In the genomic region with DNA sequence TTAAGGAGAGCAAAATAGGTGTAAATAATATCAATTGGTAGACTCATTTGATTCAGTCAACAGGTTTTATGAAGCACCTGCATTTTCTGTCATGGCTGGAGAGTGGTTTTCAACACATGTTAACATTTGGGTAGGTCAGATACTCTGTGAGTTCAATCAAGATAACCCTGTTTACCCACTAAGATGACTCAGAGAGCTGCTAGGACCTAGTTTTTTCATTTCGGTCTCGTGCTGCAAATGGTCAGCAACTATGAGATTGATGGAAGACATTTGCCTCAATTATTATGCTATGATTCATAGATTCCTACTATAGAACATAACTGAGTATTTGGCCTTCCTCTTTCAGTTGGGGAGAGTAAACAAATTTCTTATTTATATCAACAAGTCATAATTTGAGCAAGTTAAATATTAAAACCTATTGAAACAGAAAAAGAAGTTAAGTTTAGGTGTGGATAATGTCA, we compare ENCODE assay signal across 12 cellular contexts.
DNase-seq lines count a peak whose midpoint lies in the region; ATAC-seq and TF ChIP-seq lines count a peak whose summit lies in the region.
"Had no signal": no experiment of that assay in that cellular context is flagged by ENCODE, and none has a peak within 500 bp of the region (broad histone marks: within the 10 kb centered on the region; RNA-seq: fewer than 3 reads in every experiment).

No MANE protein-coding gene starts in this region.

- no peaks in the 10 kb centered on the region for H3K27me3 Mint-ChIP-seq in activated naive CD8-positive, alpha-beta T cell treated with anti-CD3 and anti-CD28 coated beads, Interleukin-2, amount 50 U/mL, for 24 hours
- no peaks in the 10 kb centered on the region for H3K27me3 Mint-ChIP-seq in type B pancreatic cell
- H3K27me3 Mint-ChIP-seq: activated CD8-positive, alpha-beta T cell treated with anti-CD3 and anti-CD28 coated beads for 36 hours had no signal

- DNase-seq in NCI-H146 (lab: John Stamatoyannopoulos, UW): peak; percentile 51
- no peak for DNase-seq in NCI-H146 treated with DMSO at 0.1 percent for 48 hours (lab: John Stamatoyannopoulos, UW; ENCODE audit: unreplicated experiment)
- no peak for DNase-seq in activated naive CD8-positive, alpha-beta T cell treated with anti-CD3 and anti-CD28 coated beads, Interleukin-2, amount 50 U/mL, for 24 hours
- no peak for DNase-seq in left lobe of liver (ENCODE audit: low spot score)
- DNase-seq in type B pancreatic cell (ENCODE audit: extremely low spot score, unreplicated experiment): no peak
- DNase-seq in WERI-Rb-1: no peak
- DNase-seq in germinal center (ENCODE audit: low spot score): no peak
- DNase-seq: activated CD8-positive, alpha-beta T cell treated with anti-CD3 and anti-CD28 coated beads for 36 hours; amygdala; NCI-H1048; Peyer's patch had no signal

- no peaks in the 10 kb centered on the region for H3K36me3 Mint-ChIP-seq in activated naive CD8-positive, alpha-beta T cell treated with anti-CD3 and anti-CD28 coated beads, Interleukin-2, amount 50 U/mL, for 24 hours (ENCODE audit: low read depth)
- H3K36me3 Mint-ChIP-seq in type B pancreatic cell: no peaks in the 10 kb centered on the region

- no peak overlapping the region for H3K27ac ChIP-seq in WERI-Rb-1

- H3K9me3 Mint-ChIP-seq in activated naive CD8-positive, alpha-beta T cell treated with anti-CD3 and anti-CD28 coated beads, Interleukin-2, amount 50 U/mL, for 24 hours: peaks cover 4% of the 10 kb centered on the region
- H3K9me3 Mint-ChIP-seq in type B pancreatic cell: no peaks in the 10 kb centered on the region
- H3K9me3 Mint-ChIP-seq: activated CD8-positive, alpha-beta T cell treated with anti-CD3 and anti-CD28 coated beads for 36 hours had no signal

- peaks cover 48% of the 10 kb centered on the region for H3K4me1 Mint-ChIP-seq in activated naive CD8-positive, alpha-beta T cell treated with anti-CD3 and anti-CD28 coated beads, Interleukin-2, amount 50 U/mL, for 24 hours
- H3K4me1 Mint-ChIP-seq in type B pancreatic cell (ENCODE audit: unreplicated experiment): peaks cover 45% of the 10 kb centered on the region

- no peak overlapping the region for H3K4me3 Mint-ChIP-seq in activated naive CD8-positive, alpha-beta T cell treated with anti-CD3 and anti-CD28 coated beads, Interleukin-2, amount 50 U/mL, for 24 hours
- no peak overlapping the region for H3K4me3 Mint-ChIP-seq in type B pancreatic cell
- H3K4me3 Mint-ChIP-seq: activated CD8-positive, alpha-beta T cell treated with anti-CD3 and anti-CD28 coated beads for 36 hours had no signal

- H3K36me3 ChIP-seq in WERI-Rb-1: no peaks in the 10 kb centered on the region
- H3K36me3 ChIP-seq: Peyer's patch had no signal

- H3K27me3 ChIP-seq in WERI-Rb-1 (ENCODE audit: insufficient read depth, low read depth, severe bottlenecking): no peaks in the 10 kb centered on the region
- H3K27me3 ChIP-seq: Peyer's patch had no signal

- no peak overlapping the region for H3K4me3 ChIP-seq in WERI-Rb-1 (ENCODE audit: low read depth, low read length)
- H3K4me3 ChIP-seq: Peyer's patch had no signal

- peak overlapping the region; percentile 63 for H3K27ac Mint-ChIP-seq in activated naive CD8-positive, alpha-beta T cell treated with anti-CD3 and anti-CD28 coated beads, Interleukin-2, amount 50 U/mL, for 24 hours
- peak overlapping the region; percentile 29 for H3K27ac Mint-ChIP-seq in type B pancreatic cell
- H3K27ac Mint-ChIP-seq: activated CD8-positive, alpha-beta T cell treated with anti-CD3 and anti-CD28 coated beads for 36 hours had no signal

- ATAC-seq in activated naive CD8-positive, alpha-beta T cell treated with anti-CD3 and anti-CD28 coated beads, Interleukin-2, amount 50 U/mL, for 24 hours: no peak
- ATAC-seq in left lobe of liver: peak; percentile 48
- ATAC-seq in HG03521 (IDR thresholded peaks at IDR 0.05; ENCODE audit: unreplicated experiment): no peak
- ATAC-seq: activated CD8-positive, alpha-beta T cell treated with anti-CD3 and anti-CD28 coated beads for 36 hours had no signal

- no peaks in the 10 kb centered on the region for H3K9me3 ChIP-seq in WERI-Rb-1 (ENCODE audit: severe bottlenecking)
- H3K9me3 ChIP-seq: Peyer's patch had no signal

- TF ChIP-seq CTCF in type B pancreatic cell (conservative IDR thresholded peaks at IDR 0.05): no peak
- no peak for TF ChIP-seq CTCF in WERI-Rb-1 (IDR thresholded peaks at IDR 0.05; ENCODE audit: low read depth, low read length)
